8 cellular contexts compared by ENCODE assay signal in genomic region chr3:183428140-183429023, GRCh38. TPM values are rescaled to one million over a fixed set of nuclear protein-coding genes. Genes with fewer than 3 reads are reported as not detected.
DNase-seq lines count a peak whose midpoint lies in the region; ATAC-seq and TF ChIP-seq lines count a peak whose summit lies in the region.

Gene MCF2L2 (minus strand): TSS chr3:183428619. CDS start chr3:183427977, 642 bp downstream.

- ATAC-seq in HCT116: peak; percentile 87

- H3K36me3 ChIP-seq in HCT116 (ENCODE audit: control insufficient read depth in 1 of 2, insufficient read depth in 2 of 2, low read length in 2 of 2) (no peaks in the 10 kb centered on the region), mammary epithelial cell (ENCODE audit: insufficient read depth, low read length) (no peaks in the 10 kb centered on the region)

- no peak for TF ChIP-seq RAD21 in HCT116 (IDR thresholded peaks at IDR 0.05; ENCODE audit: low read depth)

- no peaks in the 10 kb centered on the region for H4K20me1 ChIP-seq in HCT116 (ENCODE audit: insufficient read depth)
- no peaks in the 10 kb centered on the region for H4K20me1 ChIP-seq in mammary epithelial cell (ENCODE audit: insufficient read depth, low read length)

- H3K4me3 ChIP-seq in HCT116 (replicated peaks in 1 of 2; ENCODE audit: low read depth in 1 of 2, low read length in 2 of 2): peak within 1 kb of the TSS; percentile 63 to 80
- H3K4me3 ChIP-seq in WI38 (ENCODE audit: low read depth, low read length): peak within 1 kb of the TSS; percentile 41
- peak within 1 kb of the TSS; percentile 68 to 94 (median 80) for H3K4me3 ChIP-seq in mammary epithelial cell (replicated peaks in 1 of 3; ENCODE audit: insufficient read depth in 1 of 3, low read depth in 2 of 3, low read length in 3 of 3)

- H2AFZ ChIP-seq in HCT116 (ENCODE audit: low read depth, low read length, poor library complexity, severe bottlenecking) (peak within 1 kb of the TSS; percentile 70), mammary epithelial cell (ENCODE audit: low read depth, low read length) (peak within 1 kb of the TSS; percentile 98)

- H3K9me2 ChIP-seq in HCT116 (ENCODE audit: insufficient read depth): no peaks in the 10 kb centered on the region

- no peaks in the 10 kb centered on the region for H3K9me3 ChIP-seq in HCT116 (ENCODE audit: control insufficient read depth in 1 of 2, insufficient read depth in 1 of 2, low read depth in 1 of 2, low read length in 2 of 2)
- no peaks in the 10 kb centered on the region for H3K9me3 ChIP-seq in mammary epithelial cell (replicated peaks; ENCODE audit: insufficient read depth, low read length)

- H3K4me2 ChIP-seq in HCT116 (ENCODE audit: low read length) (peak within 1 kb of the TSS; percentile 90), mammary epithelial cell (ENCODE audit: insufficient read depth, low read depth, low read length) (peak within 1 kb of the TSS; percentile 98)

- H3K27me3 ChIP-seq in HCT116 (ENCODE audit: insufficient read depth, low read length) (no peaks in the 10 kb centered on the region), mammary epithelial cell (ENCODE audit: insufficient read depth, low read length) (peaks cover 2% of the 10 kb centered on the region)

- intact Hi-C loops in HCT116 (cut with micrococcal nuclease): no loop called here
- intact Hi-C loops in mammary epithelial cell (cut with micrococcal nuclease): loop anchor here (1.0 to 2.0 kb wide), 2 partner anchors 18 to 339 kb away; no protein-coding TSS in a partner anchor

- H3K9ac ChIP-seq in HCT116 (ENCODE audit: low read length) (peak within 1 kb of the TSS; percentile 65), mammary epithelial cell (ENCODE audit: insufficient read depth, low read length) (no peak within 1 kb of the TSS)

- no peak for TF ChIP-seq POLR2A in HCT116 (IDR thresholded peaks at IDR 0.05; ENCODE audit: borderline replicate concordance, extremely low read depth, insufficient read depth, insufficient read length)

- TF ChIP-seq CTCF in HCT116 (IDR thresholded peaks at IDR 0.05 in 2 of 3, conservative IDR thresholded peaks at IDR 0.05 in 1 of 3; ENCODE audit: borderline replicate concordance in 1 of 3, insufficient read depth in 1 of 3, low read depth in 2 of 3, low read length in 2 of 3) (no peak), WI38 (IDR thresholded peaks at IDR 0.05; ENCODE audit: low read depth, low read length) (no peak), mammary epithelial cell (conservative IDR thresholded peaks at IDR 0.05 in 1 of 2, IDR thresholded peaks at IDR 0.05 in 1 of 2; ENCODE audit: extremely low read depth in 1 of 2, insufficient read depth in 1 of 2, low read depth in 1 of 2, low read length in 2 of 2) (no peak)

- no TSS peak for BruUV-seq in HCT116 (replicated peaks; lab: Mats Ljungman, UMichigan)
- no TSS peak for BruUV-seq in mammary epithelial cell (replicated peaks; lab: Mats Ljungman, UMichigan)

- no peaks in the 10 kb centered on the region for H3K79me2 ChIP-seq in HCT116 (ENCODE audit: insufficient read depth, low read length)
- no peaks in the 10 kb centered on the region for H3K79me2 ChIP-seq in mammary epithelial cell (ENCODE audit: insufficient read depth, low read length)

- H3K4me1 ChIP-seq in HCT116 (ENCODE audit: control insufficient read depth in 1 of 2, insufficient read depth in 2 of 2, low read length in 2 of 2): peaks cover 4 to 13% of the 10 kb centered on the region in 2 experiments; a peak in 2 of 4 replicates
- peaks cover 15% of the 10 kb centered on the region for H3K4me1 ChIP-seq in mammary epithelial cell (ENCODE audit: insufficient read depth, low read length)

- dilution Hi-C loops in mammary epithelial cell (cut with HindIII; ENCODE audit: low sequenced_read_pairs): no loop called here

- POLR2A ChIA-PET in HCT116 (lab: Charles Lee): interaction anchor here (0.7 to 0.8 kb wide), 2 partner anchors 20 to 263 kb away, joined by 3 read pairs; no protein-coding TSS in a partner anchor

- under 1% methylated on average over 27 of the region's 98 CpGs for WGBS in mammary epithelial cell (ENCODE audit: low coverage, missing lambda C conversion rate)

- DNase-seq in Daoy (ENCODE audit: low read depth): peak; percentile 66
- peak; percentile 16 for DNase-seq in HCT116 (ENCODE audit: low read depth, low spot score)
- DNase-seq in NCI-H1417 (lab: John Stamatoyannopoulos, UW): peak; percentile 76 to 93 (median 90)
- DNase-seq in mammary epithelial cell: peak; percentile 55
- peak; percentile 29 for DNase-seq in iris pigment epithelial cell (ENCODE audit: low read depth)
- DNase-seq in stimulated activated CD4-positive, alpha-beta T cell treated with anti-CD3 and anti-CD28 coated beads, Interleukin-12 subunit alpha, Interleukin-12 subunit beta, amount 100 ng/mL, for 4 hours: peak; percentile 65
- no peak for DNase-seq in amniotic stem cell (lab: John Stamatoyannopoulos, UW)

- CTCF ChIA-PET in HCT116 (lab: Charles Lee): no interaction called here
- CTCF ChIA-PET in mammary epithelial cell (lab: Charles Lee; ENCODE audit: low non-redundant PET): interaction anchor here (0.6 kb wide), 1 partner anchor 770 kb away, joined by 12 read pairs; no protein-coding TSS in a partner anchor

- H3K27ac ChIP-seq in HCT116 (ENCODE audit: low read depth, low read length) (peak within 1 kb of the TSS; percentile 29; the same call in 1 of the 2 replicates), mammary epithelial cell (ENCODE audit: insufficient read depth, low read depth, low read length) (no peak within 1 kb of the TSS)

- in situ Hi-C loops in mammary epithelial cell (cut with MboI; ENCODE audit: low sequenced_read_pairs in 2 of 2): no loop called here

- RAD21 ChIA-PET in HCT116 (lab: Charles Lee; ENCODE audit: low non-redundant PET in 1 of 2, low total read pairs in 2 of 2, uncharacterized antibody in 2 of 2, unreplicated experiment in 2 of 2): no interaction called here

TF ChIP-seq in HCT116, 20 proteins besides CTCF, POLR2A, EP300 and RAD21 (continues in another document):
- no peak for TF ChIP-seq ZFX (IDR thresholded peaks at IDR 0.05)
- no peak for TF ChIP-seq SP1 (IDR thresholded peaks at IDR 0.05; ENCODE audit: low read depth)
- TF ChIP-seq EGR1 (IDR thresholded peaks at IDR 0.05; ENCODE audit: low read depth): peak; percentile 81
- TF ChIP-seq ZBTB33 (IDR thresholded peaks at IDR 0.05; ENCODE audit: extremely low read depth, insufficient replicate concordance, low read length): no peak
- no peak for TF ChIP-seq CBX3 (IDR thresholded peaks at IDR 0.05; ENCODE audit: low read depth)
- no peak for TF ChIP-seq ELF1 (IDR thresholded peaks at IDR 0.05; ENCODE audit: borderline replicate concordance, low read depth)
- no peak for TF ChIP-seq CEBPB (IDR thresholded peaks at IDR 0.05; ENCODE audit: low read depth)
- TF ChIP-seq FOSL1 (IDR thresholded peaks at IDR 0.05; ENCODE audit: low read depth): no peak
- TF ChIP-seq MAX (IDR thresholded peaks at IDR 0.05): peak; percentile 62
- TF ChIP-seq JUND (IDR thresholded peaks at IDR 0.05): no peak
- TF ChIP-seq ZNF274 (IDR thresholded peaks at IDR 0.05; ENCODE audit: low read depth, low read length): no peak
- no peak for TF ChIP-seq EZH2 (IDR thresholded peaks at IDR 0.05)
- TF ChIP-seq, protein P1, sequence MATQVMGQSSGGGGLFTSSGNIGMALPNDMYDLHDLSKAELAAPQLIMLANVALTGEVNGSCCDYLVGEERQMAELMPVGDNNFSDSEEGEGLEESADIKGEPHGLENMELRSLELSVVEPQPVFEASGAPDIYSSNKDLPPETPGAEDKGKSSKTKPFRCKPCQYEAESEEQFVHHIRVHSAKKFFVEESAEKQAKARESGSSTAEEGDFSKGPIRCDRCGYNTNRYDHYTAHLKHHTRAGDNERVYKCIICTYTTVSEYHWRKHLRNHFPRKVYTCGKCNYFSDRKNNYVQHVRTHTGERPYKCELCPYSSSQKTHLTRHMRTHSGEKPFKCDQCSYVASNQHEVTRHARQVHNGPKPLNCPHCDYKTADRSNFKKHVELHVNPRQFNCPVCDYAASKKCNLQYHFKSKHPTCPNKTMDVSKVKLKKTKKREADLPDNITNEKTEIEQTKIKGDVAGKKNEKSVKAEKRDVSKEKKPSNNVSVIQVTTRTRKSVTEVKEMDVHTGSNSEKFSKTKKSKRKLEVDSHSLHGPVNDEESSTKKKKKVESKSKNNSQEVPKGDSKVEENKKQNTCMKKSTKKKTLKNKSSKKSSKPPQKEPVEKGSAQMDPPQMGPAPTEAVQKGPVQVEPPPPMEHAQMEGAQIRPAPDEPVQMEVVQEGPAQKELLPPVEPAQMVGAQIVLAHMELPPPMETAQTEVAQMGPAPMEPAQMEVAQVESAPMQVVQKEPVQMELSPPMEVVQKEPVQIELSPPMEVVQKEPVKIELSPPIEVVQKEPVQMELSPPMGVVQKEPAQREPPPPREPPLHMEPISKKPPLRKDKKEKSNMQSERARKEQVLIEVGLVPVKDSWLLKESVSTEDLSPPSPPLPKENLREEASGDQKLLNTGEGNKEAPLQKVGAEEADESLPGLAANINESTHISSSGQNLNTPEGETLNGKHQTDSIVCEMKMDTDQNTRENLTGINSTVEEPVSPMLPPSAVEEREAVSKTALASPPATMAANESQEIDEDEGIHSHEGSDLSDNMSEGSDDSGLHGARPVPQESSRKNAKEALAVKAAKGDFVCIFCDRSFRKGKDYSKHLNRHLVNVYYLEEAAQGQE (IDR thresholded peaks at IDR 0.05; ENCODE audit: low read depth): no peak
- peak; percentile 67 for TF ChIP-seq POLR2AphosphoS5 (IDR thresholded peaks at IDR 0.05; ENCODE audit: low read depth, low read length)

RNA-seq across cellular contexts. Expression of gene MCF2L2, which starts in this region (rescaled TPM):
- 0.09 and 0.46 TPM in 2 replicates for total RNA-seq in Daoy (2014; rRNA removed; shearing (Covaris generic))
- 1.5 TPM for total RNA-seq in HCT116 (2021; ENCODE audit: unreplicated experiment)
- 0.97 and 1.6 TPM in 2 replicates for polyA plus RNA-seq in HCT116 (2012)
- 1 to 10 TPM; 2.0 to 2.7 TPM for total RNA-seq in mammary epithelial cell
- 0.26 TPM for polyA plus RNA-seq in mammary epithelial cell
- polyA minus RNA-seq in mammary epithelial cell: not detected

Comparison
In these comparisons a context has a peak if more than half of its experiments do, and no peak if none do; other contexts are left out.
1. Peak in DNase-seq in Daoy; RNA of the gene not detected or under 1 TPM.